In genomic region chr5:173323799-173324114, GRCh38 we compare ENCODE assay signal across 14 cellular contexts. TPM values are rescaled to one million over a fixed set of nuclear protein-coding genes. Genes with fewer than 3 reads are reported as not detected.
DNase-seq lines count a peak whose midpoint lies in the region; ATAC-seq and TF ChIP-seq lines count a peak whose summit lies in the region.
"Had no signal": no experiment of that assay in that cellular context is flagged by ENCODE, and none has a peak within 500 bp of the region (broad histone marks: within the 10 kb centered on the region; RNA-seq: fewer than 3 reads in every experiment).

No MANE protein-coding gene starts in this region.

- H3K27me3 ChIP-seq in H9 (ENCODE audit: insufficient read depth, low read length) (no peaks in the 10 kb centered on the region), dorsolateral prefrontal cortex (peaks cover 0 to 84% (median 52%) of the 10 kb centered on the region in 45 donors)

- no peak overlapping the region for H3T11ph ChIP-seq in H9 (ENCODE audit: low read length)

- peaks cover 13% of the 10 kb centered on the region for H3K23me2 ChIP-seq in H9 (ENCODE audit: insufficient read length, low read depth, low read length, poor library complexity, severe bottlenecking)

- peak overlapping the region; percentile 96 for H3K4me3 ChIP-seq in AG04449 (ENCODE audit: low read depth, low read length)
- H3K4me3 ChIP-seq in dorsolateral prefrontal cortex, result peak overlapping the region in 38 of 59 donors; percentile 1 to 59 (median 34)
- H3K4me3 ChIP-seq: neural progenitor cell had no signal

- H4K20me1 ChIP-seq in H9 (ENCODE audit: control insufficient read depth, insufficient read depth, insufficient read length), result no peaks in the 10 kb centered on the region

- H3K79me2 ChIP-seq in H9 (ENCODE audit: insufficient read depth, low read length), result peaks cover 8% of the 10 kb centered on the region; the same call in 1 of the 2 replicates

- no peak overlapping the region for H3K4me2 ChIP-seq in H9 (ENCODE audit: insufficient read depth, insufficient read length, low read length)

- H2AK5ac ChIP-seq in H9 (ENCODE audit: insufficient read length, low read length), result no peak overlapping the region

- H4K91ac ChIP-seq in H9 (ENCODE audit: insufficient read length, low read depth, low read length), result no peak overlapping the region

- no peak overlapping the region for H4K8ac ChIP-seq in H9 (replicated peaks; ENCODE audit: insufficient read length, low read depth, low read length)

- H3K27me3 Mint-ChIP-seq in H9 (ENCODE audit: low read depth) (peaks cover 12% of the 10 kb centered on the region), nephron progenitor cell (ENCODE audit: low read depth, poor library complexity) (peaks cover 36% of the 10 kb centered on the region), CD14-positive monocyte (ENCODE audit: low read depth in 3 of 3) (peaks cover 69 to 86% (median 74%) of the 10 kb centered on the region in 3 donors)

- H2BK120ac ChIP-seq in H9 (ENCODE audit: low read depth, low read length, poor library complexity, severe bottlenecking), result no peak overlapping the region

- H3K9ac ChIP-seq in H9 (ENCODE audit: extremely low read depth, insufficient read length, low read length), result no peak overlapping the region
- H3K9ac ChIP-seq: neural progenitor cell had no signal

- intact Hi-C loops in dorsolateral prefrontal cortex (cut with DNase I) (loop anchor here in 1 of 2 donors (5.0 kb wide), 1 partner anchor 149 kb away; no protein-coding TSS in a partner anchor), CD14-positive monocyte (cut with micrococcal nuclease) (no loop called here)

- H3K14ac ChIP-seq in H9 (ENCODE audit: insufficient read depth, low read length), result no peak overlapping the region

- H3K36me3 Mint-ChIP-seq in H9 (ENCODE audit: insufficient read depth in 1 of 3, low read depth in 3 of 3) (peaks cover 63 to 87% (median 80%) of the 10 kb centered on the region in 3 experiments; a peak in 6 of 7 replicates), nephron progenitor cell (ENCODE audit: low read depth) (peaks cover 69% of the 10 kb centered on the region), CD14-positive monocyte (peaks cover 0 to 1% of the 10 kb centered on the region in 2 donors)

- H3K23ac ChIP-seq in H9 (ENCODE audit: insufficient read length, low read depth, low read length), result no peak overlapping the region

- H3K4ac ChIP-seq in H9 (ENCODE audit: low read depth, low read length), result no peak overlapping the region

- no peak overlapping the region for H2BK12ac ChIP-seq in H9 (ENCODE audit: insufficient read length, low read depth, low read length)

- no peak overlapping the region for H3K56ac ChIP-seq in H9 (ENCODE audit: insufficient read length, low read depth, low read length)

- H2AFZ ChIP-seq in H9 (ENCODE audit: low read length), result no peak overlapping the region
- H2AFZ ChIP-seq: neural progenitor cell had no signal

- CTCF ChIA-PET in AG04449 (lab: Yijun Ruan, JAX), result no interaction called here

- WGBS in H9 (ENCODE audit: extremely low coverage, insufficient read length, low lambda C conversion rate), result no CpG with 5 or more reads among the region's 8 CpGs

- no peaks in the 10 kb centered on the region for H3K4me1 ChIP-seq in H9 (ENCODE audit: insufficient read depth, low read length)

- H3K9me3 ChIP-seq in H9 (ENCODE audit: control insufficient read depth, low read depth, low read length), result no peaks in the 10 kb centered on the region

- no peak overlapping the region for H2BK5ac ChIP-seq in H9 (ENCODE audit: insufficient read length, low read length)

- H3K27ac Mint-ChIP-seq in H9, result peak overlapping the region in 2 of 3 experiments; percentile 5 to 88; a peak in 3 of 7 replicates
- no peak overlapping the region for H3K27ac Mint-ChIP-seq in nephron progenitor cell
- H3K27ac Mint-ChIP-seq in CD14-positive monocyte, result no peak overlapping the region
- H3K27ac Mint-ChIP-seq: activated naive CD4-positive, alpha-beta T cell treated with anti-CD3 and anti-CD28 coated beads, Interleukin-2, amount 10 ng/mL, durations not matched to agents 7 days and 5 days; neural progenitor cell had no signal

- H3K9me3 Mint-ChIP-seq in H9 (no peaks in the 10 kb centered on the region; a peak in 1 of 5 replicates), nephron progenitor cell (no peaks in the 10 kb centered on the region), CD14-positive monocyte (peaks cover 0 to 10% (median 7%) of the 10 kb centered on the region in 7 donors)
- H3K9me3 Mint-ChIP-seq: activated naive CD4-positive, alpha-beta T cell treated with anti-CD3 and anti-CD28 coated beads, Interleukin-2, amount 10 ng/mL, durations not matched to agents 7 days and 5 days; neural progenitor cell had no signal

- POLR2A ChIA-PET in AG04449 (lab: Yijun Ruan, JAX), result interaction anchor here (0.7 to 1.1 kb wide), 2 partner anchors 9 to 148 kb away, joined by 3 to 6 read pairs; no protein-coding TSS in a partner anchor

- H2BK15ac ChIP-seq in H9 (ENCODE audit: low read depth, low read length), result no peak overlapping the region

- no peak overlapping the region for H3K27ac ChIP-seq in H9 (ENCODE audit: insufficient read length, low read depth, low read length)
- no peak overlapping the region for H3K27ac ChIP-seq in dorsolateral prefrontal cortex
- H3K27ac ChIP-seq: neural progenitor cell had no signal

- peaks cover 8% of the 10 kb centered on the region for H3K79me1 ChIP-seq in H9 (ENCODE audit: insufficient read depth, low read depth, low read length, poor library complexity, severe bottlenecking)

- no peak for DNase-seq in AG04449 (ENCODE audit: low read depth, low spot score)
- DNase-seq in H9, result no peak
- DNase-seq in dorsolateral prefrontal cortex, result no peak
- DNase-seq in nephron progenitor cell, result no peak
- DNase-seq in CD14-positive monocyte (ENCODE audit: low spot score), result no peak
- DNase-seq in COLO829 (ENCODE audit: low spot score), result no peak
- DNase-seq in SIG-M5 (lab: John Stamatoyannopoulos, UW), result no peak
- DNase-seq: effector memory CD4-positive, alpha-beta T cell; Kasumi-1; SHP77 treated with DMSO at 0.1 percent for 48 hours; stimulated activated CD4-positive, alpha-beta T cell treated with anti-CD3 and anti-CD28 coated beads, Interleukin-2, amount 100 ng/mL, for 48 hours had no signal

- H3K4me3 Mint-ChIP-seq in H9, result no peak overlapping the region
- H3K4me3 Mint-ChIP-seq in nephron progenitor cell, result peak overlapping the region; percentile 29
- peak overlapping the region in 1 of 2 donors; percentile 77 for H3K4me3 Mint-ChIP-seq in CD14-positive monocyte

- ATAC-seq in HG03469 (IDR thresholded peaks at IDR 0.05; ENCODE audit: unreplicated experiment), result no peak

- H2BK20ac ChIP-seq in H9 (ENCODE audit: low read depth, low read length, poor library complexity, severe bottlenecking), result no peak overlapping the region

- no peak overlapping the region for H3K18ac ChIP-seq in H9 (ENCODE audit: insufficient read length, low read depth, low read length)

- no peak overlapping the region for H4K5ac ChIP-seq in H9 (ENCODE audit: insufficient read length, low read depth, low read length)

- TF ChIP-seq CTCF in AG04449 (IDR thresholded peaks at IDR 0.05; ENCODE audit: insufficient read depth, low read length, missing control alignments), result no peak
- no peak for TF ChIP-seq CTCF in H9 (conservative IDR thresholded peaks at IDR 0.05)
- peak in 2 of 56 donors; percentile 4 to 13 for TF ChIP-seq CTCF in dorsolateral prefrontal cortex (IDR thresholded peaks at IDR 0.05 in 54 of 56, conservative IDR thresholded peaks at IDR 0.05 in 2 of 56; ENCODE audit: low read depth in 1 of 56, partially characterized antibody in 56 of 56)
- no peak for TF ChIP-seq CTCF in nephron progenitor cell (IDR thresholded peaks at IDR 0.05)
- no peak for TF ChIP-seq CTCF in CD14-positive monocyte (IDR thresholded peaks at IDR 0.05)

- H3K4me1 Mint-ChIP-seq in H9 (peaks cover 33 to 36% of the 10 kb centered on the region in 2 experiments), nephron progenitor cell (peaks cover 71% of the 10 kb centered on the region), CD14-positive monocyte (peaks cover 28% of the 10 kb centered on the region)

RNA-seq across cellular contexts. Expression of gene STC2, which starts 4.5 kb away (rescaled TPM):
- 73.5 and 77.7 TPM in 2 replicates for total RNA-seq in H9 (2021)
- total RNA-seq in dorsolateral prefrontal cortex, result 1 to 10 TPM in 93 of 120 experiments, under 1 TPM in 27; 0.25 to 8.7 (median 1.7) TPM
- not detected for polyA plus RNA-seq in CD14-positive monocyte

Comparison
In these comparisons a context has a peak if more than half of its experiments do, and no peak if none do; other contexts are left out.
1. H3K27ac Mint-ChIP-seq: peak in H9 (2 of 3); none in nephron progenitor cell (single experiment) and CD14-positive monocyte (0 of 7).